ENCODE assay signal across 20 cellular contexts in genomic region chr6:167669870-167670802, GRCh38.
"Had no signal": no experiment of that assay in that cellular context is flagged by ENCODE, and none has a peak within 500 bp of the region (broad histone marks: within the 10 kb centered on the region; RNA-seq: fewer than 3 reads in every experiment).

No MANE protein-coding gene starts in this region.

- H3K4me3 ChIP-seq: esophagus squamous epithelium, lower lobe of right lung, mucosa of descending colon, pancreas had no signal

- H3K27ac Mint-ChIP-seq: activated CD4-positive, alpha-beta memory T cell treated with anti-CD3 and anti-CD28 coated beads for 36 hours; activated naive CD8-positive, alpha-beta T cell treated with anti-CD3 and anti-CD28 coated beads, Interleukin-2, amount 10 ng/mL, durations not matched to agents 7 days and 5 days; naive thymus-derived CD8-positive, alpha-beta T cell; type B pancreatic cell had no signal

- H3K9me3 ChIP-seq: esophagus squamous epithelium, lower lobe of right lung, mucosa of descending colon, pancreas had no signal

- H3K36me3 Mint-ChIP-seq: activated CD4-positive, alpha-beta memory T cell treated with anti-CD3 and anti-CD28 coated beads for 36 hours; naive thymus-derived CD8-positive, alpha-beta T cell; type B pancreatic cell had no signal

- H3K36me3 ChIP-seq: esophagus squamous epithelium, lower lobe of right lung, pancreas had no signal

- H3K27me3 ChIP-seq: pancreas had no signal

- ATAC-seq: lower lobe of right lung; mucosa of descending colon; naive thymus-derived CD8-positive, alpha-beta T cell; pancreas had no signal

- H3K4me1 ChIP-seq: esophagus squamous epithelium, lower lobe of right lung had no signal

- H3K27ac ChIP-seq: esophagus squamous epithelium, lower lobe of right lung, pancreas had no signal

- H3K4me1 Mint-ChIP-seq: activated naive CD8-positive, alpha-beta T cell treated with anti-CD3 and anti-CD28 coated beads, Interleukin-2, amount 10 ng/mL, durations not matched to agents 7 days and 5 days had no signal

- H3K4me3 Mint-ChIP-seq: activated CD4-positive, alpha-beta memory T cell treated with anti-CD3 and anti-CD28 coated beads for 36 hours; activated naive CD8-positive, alpha-beta T cell treated with anti-CD3 and anti-CD28 coated beads, Interleukin-2, amount 10 ng/mL, durations not matched to agents 7 days and 5 days; naive thymus-derived CD8-positive, alpha-beta T cell; type B pancreatic cell had no signal

- FAIRE-seq: bronchial epithelial cell, colon, kidney, pancreas had no signal

- DNase-seq: activated CD4-positive, alpha-beta memory T cell treated with anti-CD3 and anti-CD28 coated beads for 36 hours; activated CD4-positive, alpha-beta T cell treated with anti-CD3 and anti-CD28 coated beads for 1 hour; activated gamma-delta T cell treated with Interleukin-2 at 50 U/mL for 16 hours; activated naive CD8-positive, alpha-beta T cell treated with anti-CD3 and anti-CD28 coated beads, Interleukin-2, amount 10 ng/mL, durations not matched to agents 7 days and 5 days; activated T-cell treated with anti-CD3 and anti-CD28 coated beads, Interleukin-2, amount 50 U/mL, for 48 hours; anterior cingulate cortex; esophagus squamous epithelium; foreskin fibroblast; kidney; lower lobe of right lung; mucosa of descending colon; naive thymus-derived CD8-positive, alpha-beta T cell; pancreas; stimulated activated CD4-positive, alpha-beta T cell treated with anti-CD3 and anti-CD28 coated beads, Interleukin-2, amount 100 ng/mL, for 24 hours; stimulated activated naive CD4-positive, alpha-beta T cell; substantia nigra; T1000 had no signal
